ENCODE assay signal across 18 cellular contexts in genomic region chr11:20258496-20258895, GRCh38.
DNase-seq lines count a peak whose midpoint lies in the region; ATAC-seq and TF ChIP-seq lines count a peak whose summit lies in the region.
"Had no signal": no experiment of that assay in that cellular context is flagged by ENCODE, and none has a peak within 500 bp of the region (broad histone marks: within the 10 kb centered on the region; RNA-seq: fewer than 3 reads in every experiment).

No MANE protein-coding gene starts in this region.

- no peak overlapping the region for H3K27ac Mint-ChIP-seq in glutamatergic neuron (ENCODE audit: unreplicated experiment)
- no peak overlapping the region for H3K27ac Mint-ChIP-seq in mesothelial cell of epicardium
- H3K27ac Mint-ChIP-seq in effector memory CD8-positive, alpha-beta T cell = no peak overlapping the region
- H3K27ac Mint-ChIP-seq: CD4-positive, alpha-beta memory T cell had no signal

- DNase-seq in DMS 273 treated with DMSO at 0.1 percent for 48 hours (lab: John Stamatoyannopoulos, UW) (peak; percentile 36), NCI-H2171 (lab: John Stamatoyannopoulos, UW) (peak; percentile 34), NCI-H526 treated with DMSO at 0.1 percent for 48 hours (lab: John Stamatoyannopoulos, UW) (peak; percentile 31), glutamatergic neuron (no peak), mesothelial cell of epicardium (ENCODE audit: low spot score in 2 of 2, unreplicated experiment in 2 of 2) (no peak)
- no peak for DNase-seq in stimulated activated CD8-positive, alpha-beta memory T cell treated with anti-CD3 and anti-CD28 coated beads, Interleukin-4, amount 100 ng/mL, for 48 hours
- DNase-seq in effector memory CD8-positive, alpha-beta T cell = no peak
- DNase-seq: C1 segment of cervical spinal cord; CD4-positive, alpha-beta memory T cell; COR-L47; DND-41; Kasumi-1; NCI-H2081 treated with DMSO at 0.1 percent for 48 hours; NCI-H748 treated with DMSO at 0.1 percent for 48 hours; NK-92 treated with Interleukin-12 subunit alpha and Interleukin-12 subunit beta, amount 100 ng/mL, for 24 hours; PC-3 had no signal

- H3K9me3 Mint-ChIP-seq in glutamatergic neuron (ENCODE audit: unreplicated experiment) (no peaks in the 10 kb centered on the region), mesothelial cell of epicardium (no peaks in the 10 kb centered on the region)
- H3K9me3 Mint-ChIP-seq in effector memory CD8-positive, alpha-beta T cell = no peaks in the 10 kb centered on the region

- H3K36me3 Mint-ChIP-seq in glutamatergic neuron (ENCODE audit: unreplicated experiment) (no peaks in the 10 kb centered on the region), mesothelial cell of epicardium (no peaks in the 10 kb centered on the region)
- H3K36me3 Mint-ChIP-seq in effector memory CD8-positive, alpha-beta T cell (ENCODE audit: insufficient read depth) = peaks cover 4% of the 10 kb centered on the region
- H3K36me3 Mint-ChIP-seq: CD4-positive, alpha-beta memory T cell had no signal

- TF ChIP-seq CTCF in glutamatergic neuron (IDR thresholded peaks at IDR 0.05; ENCODE audit: partially characterized antibody, unreplicated experiment) = no peak
- no peak for TF ChIP-seq CTCF in mesothelial cell of epicardium (IDR thresholded peaks at IDR 0.05; ENCODE audit: unreplicated experiment)

- H3K4me3 Mint-ChIP-seq in glutamatergic neuron (ENCODE audit: unreplicated experiment) (peak overlapping the region; percentile 63), mesothelial cell of epicardium (no peak overlapping the region)
- no peak overlapping the region for H3K4me3 Mint-ChIP-seq in effector memory CD8-positive, alpha-beta T cell
- H3K4me3 Mint-ChIP-seq: CD4-positive, alpha-beta memory T cell had no signal

- ATAC-seq in effector memory CD8-positive, alpha-beta T cell (replicated peaks) = no peak
- no peak for ATAC-seq in HG02623 (IDR thresholded peaks at IDR 0.05; ENCODE audit: unreplicated experiment)
- ATAC-seq: PC-3, Right ventricle myocardium inferior had no signal

- H3K27me3 Mint-ChIP-seq in glutamatergic neuron (ENCODE audit: unreplicated experiment) = no peaks in the 10 kb centered on the region
- peaks cover 47% of the 10 kb centered on the region for H3K27me3 Mint-ChIP-seq in mesothelial cell of epicardium (ENCODE audit: low read depth)
- peaks cover 22 to 53% of the 10 kb centered on the region in 2 donors for H3K27me3 Mint-ChIP-seq in effector memory CD8-positive, alpha-beta T cell

- H3K4me1 Mint-ChIP-seq in glutamatergic neuron (ENCODE audit: low read depth, unreplicated experiment) (peaks cover 6% of the 10 kb centered on the region), mesothelial cell of epicardium (no peaks in the 10 kb centered on the region)
- no peaks in the 10 kb centered on the region for H3K4me1 Mint-ChIP-seq in effector memory CD8-positive, alpha-beta T cell (ENCODE audit: low read depth in 2 of 2)
- H3K4me1 Mint-ChIP-seq: CD4-positive, alpha-beta memory T cell had no signal

Comparison
In these comparisons a context has a peak if more than half of its experiments do, and no peak if none do; other contexts are left out.
1. DNase-seq: peak in DMS 273 treated with DMSO at 0.1 percent for 48 hours (single experiment), NCI-H2171 (single experiment) and NCI-H526 treated with DMSO at 0.1 percent for 48 hours (single experiment); none in glutamatergic neuron (single experiment), mesothelial cell of epicardium (0 of 2), stimulated activated CD8-positive, alpha-beta memory T cell treated with anti-CD3 and anti-CD28 coated beads, Interleukin-4, amount 100 ng/mL, for 48 hours (single experiment) and effector memory CD8-positive, alpha-beta T cell (0 of 3).